Comparison of ENCODE assay signal across 1 cellular context in the genomic region with DNA sequence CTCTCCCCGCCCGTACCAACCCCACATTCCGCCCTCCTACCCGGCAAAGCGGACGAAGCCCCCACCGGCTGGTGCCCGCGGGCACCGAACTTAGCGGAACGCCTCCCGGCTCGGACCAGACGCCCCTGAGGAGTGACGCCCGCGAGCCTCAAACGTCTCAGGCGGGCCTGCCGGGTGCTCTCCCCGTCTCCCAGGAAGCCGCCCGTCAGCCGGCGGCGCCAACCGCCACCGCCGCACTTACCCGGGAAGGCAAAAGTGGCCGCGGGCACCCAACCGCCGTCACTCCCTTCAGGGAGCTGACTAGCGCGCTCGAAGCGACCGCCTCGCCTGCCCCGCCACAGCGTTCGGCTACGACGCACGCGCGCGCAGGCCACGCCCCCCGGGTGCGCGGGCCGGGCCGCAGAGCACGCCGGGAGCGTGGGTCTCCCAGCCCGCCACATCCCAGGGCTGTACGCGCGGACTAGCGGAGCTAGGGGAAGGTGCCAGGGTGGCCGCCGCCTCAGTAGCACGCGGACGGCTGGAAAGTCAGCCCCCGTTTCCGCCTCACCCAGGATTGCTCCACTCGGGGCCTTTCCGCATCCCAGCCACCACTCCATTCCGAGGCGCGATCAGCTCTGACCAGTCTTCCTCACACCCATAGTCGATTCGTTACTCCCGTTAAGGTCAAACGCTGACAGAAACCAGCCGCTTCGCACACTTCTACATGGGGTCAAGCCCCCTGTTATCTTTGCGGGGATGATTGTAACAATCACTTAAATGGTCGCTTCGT.
TF ChIP-seq lines count a peak whose summit lies in the region.

TSS of gene TEX30 (minus strand) at position 346 of the 769 bp plus-strand sequence. CDS start 3,760 bp downstream, outside the sequence.

TF ChIP-seq in GM12878, 131 proteins besides CTCF, POLR2A, EP300 and RAD21 (continued from another document):
- no peak for TF ChIP-seq RAD51 (IDR thresholded peaks at IDR 0.05)
- TF ChIP-seq ZNF274 (IDR thresholded peaks at IDR 0.05; ENCODE audit: insufficient read depth, insufficient read length), result no peak
- TF ChIP-seq RBBP5 (conservative IDR thresholded peaks at IDR 0.05), result no peak
- no peak for TF ChIP-seq KDM1A (IDR thresholded peaks at IDR 0.05; ENCODE audit: borderline replicate concordance)
- no peak for TF ChIP-seq EED (IDR thresholded peaks at IDR 0.05; ENCODE audit: low read depth)
- TF ChIP-seq, protein P1, sequence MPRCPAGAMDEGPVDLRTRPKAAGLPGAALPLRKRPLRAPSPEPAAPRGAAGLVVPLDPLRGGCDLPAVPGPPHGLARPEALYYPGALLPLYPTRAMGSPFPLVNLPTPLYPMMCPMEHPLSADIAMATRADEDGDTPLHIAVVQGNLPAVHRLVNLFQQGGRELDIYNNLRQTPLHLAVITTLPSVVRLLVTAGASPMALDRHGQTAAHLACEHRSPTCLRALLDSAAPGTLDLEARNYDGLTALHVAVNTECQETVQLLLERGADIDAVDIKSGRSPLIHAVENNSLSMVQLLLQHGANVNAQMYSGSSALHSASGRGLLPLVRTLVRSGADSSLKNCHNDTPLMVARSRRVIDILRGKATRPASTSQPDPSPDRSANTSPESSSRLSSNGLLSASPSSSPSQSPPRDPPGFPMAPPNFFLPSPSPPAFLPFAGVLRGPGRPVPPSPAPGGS (IDR thresholded peaks at IDR 0.05; ENCODE audit: borderline replicate concordance, insufficient read depth, low read depth, low read length, poor library complexity, severe bottlenecking), result peak; percentile 15
- TF ChIP-seq, protein P2, sequence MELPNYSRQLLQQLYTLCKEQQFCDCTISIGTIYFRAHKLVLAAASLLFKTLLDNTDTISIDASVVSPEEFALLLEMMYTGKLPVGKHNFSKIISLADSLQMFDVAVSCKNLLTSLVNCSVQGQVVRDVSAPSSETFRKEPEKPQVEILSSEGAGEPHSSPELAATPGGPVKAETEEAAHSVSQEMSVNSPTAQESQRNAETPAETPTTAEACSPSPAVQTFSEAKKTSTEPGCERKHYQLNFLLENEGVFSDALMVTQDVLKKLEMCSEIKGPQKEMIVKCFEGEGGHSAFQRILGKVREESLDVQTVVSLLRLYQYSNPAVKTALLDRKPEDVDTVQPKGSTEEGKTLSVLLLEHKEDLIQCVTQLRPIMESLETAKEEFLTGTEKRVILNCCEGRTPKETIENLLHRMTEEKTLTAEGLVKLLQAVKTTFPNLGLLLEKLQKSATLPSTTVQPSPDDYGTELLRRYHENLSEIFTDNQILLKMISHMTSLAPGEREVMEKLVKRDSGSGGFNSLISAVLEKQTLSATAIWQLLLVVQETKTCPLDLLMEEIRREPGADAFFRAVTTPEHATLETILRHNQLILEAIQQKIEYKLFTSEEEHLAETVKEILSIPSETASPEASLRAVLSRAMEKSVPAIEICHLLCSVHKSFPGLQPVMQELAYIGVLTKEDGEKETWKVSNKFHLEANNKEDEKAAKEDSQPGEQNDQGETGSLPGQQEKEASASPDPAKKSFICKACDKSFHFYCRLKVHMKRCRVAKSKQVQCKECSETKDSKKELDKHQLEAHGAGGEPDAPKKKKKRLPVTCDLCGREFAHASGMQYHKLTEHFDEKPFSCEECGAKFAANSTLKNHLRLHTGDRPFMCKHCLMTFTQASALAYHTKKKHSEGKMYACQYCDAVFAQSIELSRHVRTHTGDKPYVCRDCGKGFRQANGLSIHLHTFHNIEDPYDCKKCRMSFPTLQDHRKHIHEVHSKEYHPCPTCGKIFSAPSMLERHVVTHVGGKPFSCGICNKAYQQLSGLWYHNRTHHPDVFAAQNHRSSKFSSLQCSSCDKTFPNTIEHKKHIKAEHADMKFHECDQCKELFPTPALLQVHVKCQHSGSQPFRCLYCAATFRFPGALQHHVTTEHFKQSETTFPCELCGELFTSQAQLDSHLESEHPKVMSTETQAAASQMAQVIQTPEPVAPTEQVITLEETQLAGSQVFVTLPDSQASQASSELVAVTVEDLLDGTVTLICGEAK (IDR thresholded peaks at IDR 0.05; ENCODE audit: borderline replicate concordance), result 0 out of 2 replicates have a peak, but pooled peaks have one; percentile 46
- TF ChIP-seq, protein P3, sequence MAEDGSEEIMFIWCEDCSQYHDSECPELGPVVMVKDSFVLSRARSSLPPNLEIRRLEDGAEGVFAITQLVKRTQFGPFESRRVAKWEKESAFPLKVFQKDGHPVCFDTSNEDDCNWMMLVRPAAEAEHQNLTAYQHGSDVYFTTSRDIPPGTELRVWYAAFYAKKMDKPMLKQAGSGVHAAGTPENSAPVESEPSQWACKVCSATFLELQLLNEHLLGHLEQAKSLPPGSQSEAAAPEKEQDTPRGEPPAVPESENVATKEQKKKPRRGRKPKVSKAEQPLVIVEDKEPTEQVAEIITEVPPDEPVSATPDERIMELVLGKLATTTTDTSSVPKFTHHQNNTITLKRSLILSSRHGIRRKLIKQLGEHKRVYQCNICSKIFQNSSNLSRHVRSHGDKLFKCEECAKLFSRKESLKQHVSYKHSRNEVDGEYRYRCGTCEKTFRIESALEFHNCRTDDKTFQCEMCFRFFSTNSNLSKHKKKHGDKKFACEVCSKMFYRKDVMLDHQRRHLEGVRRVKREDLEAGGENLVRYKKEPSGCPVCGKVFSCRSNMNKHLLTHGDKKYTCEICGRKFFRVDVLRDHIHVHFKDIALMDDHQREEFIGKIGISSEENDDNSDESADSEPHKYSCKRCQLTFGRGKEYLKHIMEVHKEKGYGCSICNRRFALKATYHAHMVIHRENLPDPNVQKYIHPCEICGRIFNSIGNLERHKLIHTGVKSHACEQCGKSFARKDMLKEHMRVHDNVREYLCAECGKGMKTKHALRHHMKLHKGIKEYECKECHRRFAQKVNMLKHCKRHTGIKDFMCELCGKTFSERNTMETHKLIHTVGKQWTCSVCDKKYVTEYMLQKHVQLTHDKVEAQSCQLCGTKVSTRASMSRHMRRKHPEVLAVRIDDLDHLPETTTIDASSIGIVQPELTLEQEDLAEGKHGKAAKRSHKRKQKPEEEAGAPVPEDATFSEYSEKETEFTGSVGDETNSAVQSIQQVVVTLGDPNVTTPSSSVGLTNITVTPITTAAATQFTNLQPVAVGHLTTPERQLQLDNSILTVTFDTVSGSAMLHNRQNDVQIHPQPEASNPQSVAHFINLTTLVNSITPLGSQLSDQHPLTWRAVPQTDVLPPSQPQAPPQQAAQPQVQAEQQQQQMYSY (CRISPR knock-in tag; IDR thresholded peaks at IDR 0.05), result no peak
- 0 out of 2 replicates have a peak, but pooled peaks have one; percentile 25 for TF ChIP-seq CBFB (IDR thresholded peaks at IDR 0.05; ENCODE audit: low read depth)
- TF ChIP-seq TBL1XR1 (IDR thresholded peaks at IDR 0.05; ENCODE audit: low read depth, low read length), result 0 out of 2 replicates have a peak, but pooled peaks have one; percentile 34
- TF ChIP-seq SP1 (IDR thresholded peaks at IDR 0.05; ENCODE audit: low read depth, low read length), result peak; percentile 39
TF ChIP-seq in GM12878: peak in this region for 45.
